In genomic region chr6:119814609-119815400, GRCh38 we compare ENCODE assay signal across 22 cellular contexts.
DNase-seq lines count a peak whose midpoint lies in the region; ATAC-seq, FAIRE-seq and TF ChIP-seq lines count a peak whose summit lies in the region.
"Had no signal": no experiment of that assay in that cellular context is flagged by ENCODE, and none has a peak within 500 bp of the region (broad histone marks: within the 10 kb centered on the region; RNA-seq: fewer than 3 reads in every experiment).

No MANE protein-coding gene starts in this region.

- no peaks in the 10 kb centered on the region for H3K9me3 Mint-ChIP-seq in endodermal cell
- no peaks in the 10 kb centered on the region for H3K9me3 Mint-ChIP-seq in chondrocyte (ENCODE audit: low read depth)
- H3K9me3 Mint-ChIP-seq: CD4-positive, alpha-beta T cell; CD8-positive, alpha-beta T cell had no signal

- CTCF ChIA-PET in HepG2 (lab: Yijun Ruan, JAX; ENCODE audit: low intra/inter-chr PET ratio, low total read pairs) = no interaction called here

- no peaks in the 10 kb centered on the region for H3K79me2 ChIP-seq in HepG2 (ENCODE audit: insufficient read depth, low read length)
- H3K79me2 ChIP-seq in osteoblast (ENCODE audit: insufficient read depth, low read length) = no peaks in the 10 kb centered on the region

- H3K4me2 ChIP-seq in HepG2 (ENCODE audit: low read depth, low read length) (no peak overlapping the region), osteoblast (ENCODE audit: insufficient read depth, low read length) (no peak overlapping the region)
- H3K4me2 ChIP-seq: A549; BLaER1 treated with 17β-estradiol and CSF1 and Interleukin-3, amounts not matched to agents 10 nM and 100 nM had no signal

- no peak for TF ChIP-seq RAD21 in HepG2 (CRISPR knock-in tag; IDR thresholded peaks at IDR 0.05)

- TF ChIP-seq CTCF in HepG2 (CRISPR knock-in tag; IDR thresholded peaks at IDR 0.05) (no peak), right lobe of liver (IDR thresholded peaks at IDR 0.05) (no peak), endodermal cell (conservative IDR thresholded peaks at IDR 0.05) (no peak), osteoblast (IDR thresholded peaks at IDR 0.05; ENCODE audit: extremely low read depth, low read depth, low read length) (no peak), chondrocyte (IDR thresholded peaks at IDR 0.05) (no peak)

- H3K4me3 Mint-ChIP-seq in endodermal cell = no peak overlapping the region
- H3K4me3 Mint-ChIP-seq in chondrocyte (ENCODE audit: unreplicated experiment) = no peak overlapping the region
- H3K4me3 Mint-ChIP-seq: B cell; CD4-positive, alpha-beta T cell; CD8-positive, alpha-beta T cell had no signal

- no peaks in the 10 kb centered on the region for H3K27me3 Mint-ChIP-seq in endodermal cell (ENCODE audit: insufficient read depth)
- peaks cover 2% of the 10 kb centered on the region for H3K27me3 Mint-ChIP-seq in chondrocyte (ENCODE audit: low read depth)
- H3K27me3 Mint-ChIP-seq: B cell; CD4-positive, alpha-beta T cell had no signal

- POLR2A ChIA-PET in HepG2 (lab: Yijun Ruan, JAX) = no interaction called here

- TF ChIP-seq POLR2A in HepG2 (IDR thresholded peaks at IDR 0.05; ENCODE audit: insufficient read depth in 1 of 2, low read depth in 2 of 2, low read length in 2 of 2) = no peak
- TF ChIP-seq POLR2A in right lobe of liver (IDR thresholded peaks at IDR 0.05) = no peak

- BruUV-seq in HepG2 (replicated peaks; lab: Mats Ljungman, UMichigan) = no TSS peak

- H3K36me3 Mint-ChIP-seq in endodermal cell (ENCODE audit: low read depth) = no peaks in the 10 kb centered on the region
- no peaks in the 10 kb centered on the region for H3K36me3 Mint-ChIP-seq in chondrocyte (ENCODE audit: low read depth)
- H3K36me3 Mint-ChIP-seq: CD8-positive, alpha-beta T cell had no signal

- H4K20me1 ChIP-seq in HepG2 (ENCODE audit: insufficient read depth, low read length) (no peaks in the 10 kb centered on the region), osteoblast (ENCODE audit: insufficient read depth, low read length) (no peaks in the 10 kb centered on the region)
- H4K20me1 ChIP-seq: BLaER1 treated with 17β-estradiol and CSF1 and Interleukin-3, amounts not matched to agents 10 nM and 100 nM had no signal

- no peak for TF ChIP-seq EP300 in HepG2 (IDR thresholded peaks at IDR 0.05; ENCODE audit: low read depth in 2 of 2, low read length in 2 of 2)
- no peak for TF ChIP-seq EP300 in HepG2 (CRISPR knock-in tag; IDR thresholded peaks at IDR 0.05; ENCODE audit: borderline replicate concordance)

- H2AFZ ChIP-seq in HepG2 (ENCODE audit: low read length) = no peak overlapping the region
- no peak overlapping the region for H2AFZ ChIP-seq in osteoblast (ENCODE audit: low read length)

- no peaks in the 10 kb centered on the region for H3K27me3 ChIP-seq in HepG2 (ENCODE audit: control insufficient read depth in 1 of 2, insufficient read depth in 2 of 2, low read length in 2 of 2)
- no peaks in the 10 kb centered on the region for H3K27me3 ChIP-seq in right lobe of liver
- H3K27me3 ChIP-seq in endodermal cell (ENCODE audit: control insufficient read depth, insufficient read depth, low read length, poor library complexity, severe bottlenecking) = no peaks in the 10 kb centered on the region
- H3K27me3 ChIP-seq in osteoblast (ENCODE audit: insufficient read depth, low read length) = no peaks in the 10 kb centered on the region
- H3K27me3 ChIP-seq: BLaER1 treated with 17β-estradiol and CSF1 and Interleukin-3, amounts not matched to agents 10 nM and 100 nM had no signal

- intact Hi-C loops in HepG2 (cut with micrococcal nuclease; ENCODE audit: unreplicated experiment) (no loop called here), right lobe of liver (cut with DNase I) (no loop called here)

- in situ Hi-C loops in HepG2 (cut with HindIII; ENCODE audit: extremely low pct_ligation_motif_present, low pct_unique_long_range_greater_than_20kb) = no loop called here

- no peak for DNase-seq in HepG2 (ENCODE audit: low spot score)
- no peak for DNase-seq in right lobe of liver
- no peak for DNase-seq in endodermal cell
- peak; percentile 10 for DNase-seq in osteoblast (ENCODE audit: insufficient read length, low spot score, missing footprints)
- no peak for DNase-seq in RKO (ENCODE audit: low spot score)
- DNase-seq in chondrocyte (ENCODE audit: low spot score) = no peak
- DNase-seq: AML-193; Caco-2; Calu3; CD4-positive, alpha-beta T cell; CD8-positive, alpha-beta T cell; DMS79 treated with DMSO at 0.1 percent for 48 hours; GF-D8 had no signal

- WGBS in HepG2 (ENCODE audit: low lambda C conversion rate) = 9% methylated on average over 9 of the region's 9 CpGs
- 54% methylated on average over 9 of the region's 9 CpGs for WGBS in right lobe of liver (ENCODE audit: insufficient coverage, low coverage, low lambda C conversion rate, missing lambda C conversion rate)
- WGBS in endodermal cell (ENCODE audit: insufficient coverage in 1 of 2, insufficient read length in 1 of 2), 2 experiments = 87 to 91% methylated on average over 4 to 9 of the region's 9 CpGs

- ATAC-seq in HepG2 (no peak), right lobe of liver (no peak)
- ATAC-seq: A549; CD8-positive, alpha-beta T cell had no signal

- no peak for FAIRE-seq in HepG2 (lab: Jason Lieb, UNC)
- FAIRE-seq: A549, D721Med, G401.6, GM12891, GM19239 had no signal

- H3K36me3 ChIP-seq in HepG2 (replicated peaks in 1 of 2; ENCODE audit: control insufficient read depth in 1 of 2, insufficient read depth in 2 of 2, low read length in 2 of 2) (no peaks in the 10 kb centered on the region), right lobe of liver (no peaks in the 10 kb centered on the region), endodermal cell (ENCODE audit: control insufficient read depth, insufficient read depth, low read length) (no peaks in the 10 kb centered on the region), osteoblast (ENCODE audit: insufficient read depth, low read length) (no peaks in the 10 kb centered on the region)
- H3K36me3 ChIP-seq: BLaER1 treated with 17β-estradiol and CSF1 and Interleukin-3, amounts not matched to agents 10 nM and 100 nM had no signal

- H3K4me1 ChIP-seq in HepG2 (ENCODE audit: insufficient read depth, low read length) (no peaks in the 10 kb centered on the region), right lobe of liver (no peaks in the 10 kb centered on the region), endodermal cell (ENCODE audit: control insufficient read depth, insufficient read depth, low read length) (no peaks in the 10 kb centered on the region), osteoblast (ENCODE audit: insufficient read depth, low read length) (no peaks in the 10 kb centered on the region)
- H3K4me1 ChIP-seq: A549; BLaER1 treated with 17β-estradiol and CSF1 and Interleukin-3, amounts not matched to agents 10 nM and 100 nM had no signal

- H3K27ac Mint-ChIP-seq in endodermal cell (no peak overlapping the region), chondrocyte (ENCODE audit: unreplicated experiment) (no peak overlapping the region)
- H3K27ac Mint-ChIP-seq: B cell; CD4-positive, alpha-beta T cell; CD8-positive, alpha-beta T cell had no signal

- no peaks in the 10 kb centered on the region for H3K9me3 ChIP-seq in HepG2 (ENCODE audit: low read length)
- H3K9me3 ChIP-seq in right lobe of liver = no peaks in the 10 kb centered on the region
- H3K9me3 ChIP-seq in endodermal cell (ENCODE audit: control insufficient read depth, low read length) = peaks cover 6% of the 10 kb centered on the region
- H3K9me3 ChIP-seq in osteoblast (ENCODE audit: low read depth, low read length) = no peaks in the 10 kb centered on the region
- H3K9me3 ChIP-seq: A549; BLaER1 treated with 17β-estradiol and CSF1 and Interleukin-3, amounts not matched to agents 10 nM and 100 nM; Caco-2 had no signal

- H3K9ac ChIP-seq in HepG2 (ENCODE audit: insufficient read depth, low read depth, low read length) (no peak overlapping the region), endodermal cell (ENCODE audit: extremely low read depth, low read length, poor library complexity, severe bottlenecking) (no peak overlapping the region)
- H3K9ac ChIP-seq: BLaER1 treated with 17β-estradiol and CSF1 and Interleukin-3, amounts not matched to agents 10 nM and 100 nM had no signal

- H3K4me3 ChIP-seq in HepG2 (replicated peaks in 1 of 3; ENCODE audit: insufficient read depth in 1 of 3, low read depth in 2 of 3, low read length in 3 of 3) (no peak overlapping the region), right lobe of liver (no peak overlapping the region), endodermal cell (ENCODE audit: low read length) (peak overlapping the region; percentile 53), osteoblast (ENCODE audit: insufficient read depth, low read length) (no peak overlapping the region)
- H3K4me3 ChIP-seq: A549; BLaER1 treated with 17β-estradiol and CSF1 and Interleukin-3, amounts not matched to agents 10 nM and 100 nM had no signal

- H3K4me1 Mint-ChIP-seq in endodermal cell (peaks cover 22% of the 10 kb centered on the region), chondrocyte (ENCODE audit: low read depth) (no peaks in the 10 kb centered on the region)
- H3K4me1 Mint-ChIP-seq: B cell had no signal

- no peak overlapping the region for H3K27ac ChIP-seq in HepG2 (ENCODE audit: extremely low read length, insufficient read depth, low read length)
- no peak overlapping the region for H3K27ac ChIP-seq in right lobe of liver
- H3K27ac ChIP-seq in endodermal cell (ENCODE audit: low read depth, low read length) = no peak overlapping the region
- H3K27ac ChIP-seq in osteoblast (ENCODE audit: low read depth, low read length) = no peak overlapping the region
- H3K27ac ChIP-seq: 22Rv1; A549; BLaER1 treated with 17β-estradiol and CSF1 and Interleukin-3, amounts not matched to agents 10 nM and 100 nM; C4-2B had no signal

TF ChIP-seq in HepG2, 621 proteins besides CTCF, POLR2A, EP300 and RAD21:
- TF ChIP-seq MAFK (conservative IDR thresholded peaks at IDR 0.05 in 1 of 2, IDR thresholded peaks at IDR 0.05 in 1 of 2; ENCODE audit: low read length in 2 of 2) (peak; percentile 5 to 55; a peak in 2 of 4 replicates), HDAC6 (IDR thresholded peaks at IDR 0.05; ENCODE audit: low read depth, low read length) (no peak), MAFF (IDR thresholded peaks at IDR 0.05; ENCODE audit: low read depth, low read length) (peak; percentile 17; the same call in 1 of the 2 replicates)
